1 cellular context compared by ENCODE assay signal in genomic region chrX:111445485-111445884, GRCh38.
TF ChIP-seq lines count a peak whose summit lies in the region.

No MANE protein-coding gene starts in this region.

TF ChIP-seq in endothelial cell of umbilical vein, 7 proteins besides CTCF, POLR2A, EP300 and RAD21 (continued from another document):
- TF ChIP-seq EZH2 (IDR thresholded peaks at IDR 0.05; ENCODE audit: borderline replicate concordance, low read depth, low read length, severe bottlenecking) (no peak), GATA2 (IDR thresholded peaks at IDR 0.05; ENCODE audit: insufficient read depth, insufficient read length, low read depth, low read length) (no peak), POLR2AphosphoS5 (IDR thresholded peaks at IDR 0.05; ENCODE audit: insufficient read depth, low read depth, low read length) (no peak)
